1 cellular context compared by ENCODE assay signal in genomic region chr20:63556873-63557478, GRCh38.
TF ChIP-seq lines count a peak whose summit lies in the region.

No MANE protein-coding gene starts in this region.

TF ChIP-seq in IMR-90, 13 proteins besides CTCF, POLR2A, EP300 and RAD21 (continued from another document):
- TF ChIP-seq ELK1 (IDR thresholded peaks at IDR 0.05; ENCODE audit: borderline replicate concordance, low read depth, low read length), result no peak
- no peak for TF ChIP-seq MAZ (IDR thresholded peaks at IDR 0.05; ENCODE audit: borderline replicate concordance, low read depth, low read length)
- TF ChIP-seq SMC3 (IDR thresholded peaks at IDR 0.05; ENCODE audit: low read depth, low read length), result no peak
- no peak for TF ChIP-seq BHLHE40 (IDR thresholded peaks at IDR 0.05; ENCODE audit: low read depth, low read length)
